13 cellular contexts compared by ENCODE assay signal in the genomic region with DNA sequence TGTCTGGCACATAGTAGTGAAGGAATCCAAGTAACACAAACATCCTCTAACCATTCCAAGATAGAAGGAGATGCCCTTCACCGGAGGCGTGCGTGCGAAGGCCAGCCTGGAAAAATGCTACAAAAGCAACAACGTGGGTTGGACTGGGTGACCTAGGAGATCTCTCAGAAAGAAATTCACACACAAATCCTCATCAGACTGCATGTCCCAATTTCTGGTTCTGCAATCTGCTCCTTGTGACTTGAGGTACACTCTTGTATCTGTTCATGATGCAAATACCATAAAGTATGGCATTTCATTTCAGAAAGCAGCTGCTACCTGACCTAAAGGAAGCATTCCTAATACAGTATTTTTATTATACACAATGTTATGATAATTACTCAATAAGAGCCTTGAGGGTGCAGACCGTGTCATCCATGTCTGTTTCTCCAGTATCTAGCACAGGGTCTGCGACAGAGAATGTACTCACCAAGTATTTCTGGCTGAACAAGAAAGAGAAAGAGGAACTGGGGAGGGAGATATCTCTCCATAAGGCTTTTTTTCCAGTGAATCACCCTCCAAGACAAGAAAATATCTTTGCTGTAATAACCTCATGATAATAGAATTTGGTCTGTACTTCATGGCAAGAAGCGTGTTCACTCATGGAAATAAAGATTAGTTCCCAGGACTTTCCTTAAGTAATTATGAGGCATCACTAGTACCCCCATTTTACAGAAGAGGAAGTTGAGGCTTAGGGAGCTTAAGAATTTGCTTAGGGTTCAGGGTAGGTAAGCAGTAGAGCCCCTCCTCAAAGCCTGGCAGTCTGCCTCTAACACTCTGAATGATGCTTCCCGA.
DNase-seq lines count a peak whose midpoint lies in the region; ATAC-seq and TF ChIP-seq lines count a peak whose summit lies in the region.
"Had no signal": no experiment of that assay in that cellular context is flagged by ENCODE, and none has a peak within 500 bp of the region (broad histone marks: within the 10 kb centered on the region; RNA-seq: fewer than 3 reads in every experiment).

No MANE protein-coding gene starts in this region.

- H3K27ac ChIP-seq in right cardiac atrium (ENCODE audit: low read length): peak overlapping the region; percentile 43
- H3K27ac ChIP-seq in upper lobe of right lung: peak overlapping the region; percentile 24
- H3K27ac ChIP-seq: PC-9 had no signal

- intact Hi-C loops in right cardiac atrium (cut with DNase I): no loop called here
- intact Hi-C loops in Right ventricle myocardium superior (cut with DNase I): no loop called here
- intact Hi-C loops in upper lobe of right lung (cut with DNase I): no loop called here

- H3K9me3 ChIP-seq in right cardiac atrium (ENCODE audit: control insufficient read depth, low read length) (no peaks in the 10 kb centered on the region), upper lobe of right lung (no peaks in the 10 kb centered on the region)
- H3K9me3 ChIP-seq: HAP-1 had no signal

- ATAC-seq in right cardiac atrium (peak in 1 of 2 donors; percentile 48), Right ventricle myocardium superior (ENCODE audit: poor library complexity) (no peak), upper lobe of right lung (peak; percentile 15), HG03342 (IDR thresholded peaks at IDR 0.05; ENCODE audit: unreplicated experiment) (no peak)

- H3K36me3 ChIP-seq in upper lobe of right lung: peaks cover 20% of the 10 kb centered on the region

- no peak for TF ChIP-seq CTCF in upper lobe of right lung (IDR thresholded peaks at IDR 0.05)

- H3K27me3 ChIP-seq in right cardiac atrium (ENCODE audit: control insufficient read depth, insufficient read depth): no peaks in the 10 kb centered on the region
- no peaks in the 10 kb centered on the region for H3K27me3 ChIP-seq in upper lobe of right lung

- DNase-seq in right cardiac atrium: no peak
- DNase-seq in Right ventricle myocardium superior: no peak
- peak; percentile 69 for DNase-seq in astrocyte of the hippocampus (ENCODE audit: low read depth, low spot score)
- peak; percentile 88 for DNase-seq in kidney glomerular epithelial cell (lab: John Stamatoyannopoulos, UW)
- no peak for DNase-seq in upper lobe of right lung
- DNase-seq in ecto neural progenitor cell (ENCODE audit: low spot score): no peak
- DNase-seq in stimulated activated CD4-positive, alpha-beta T cell treated with anti-CD3 and anti-CD28 coated beads, Interleukin-4, amount 100 ng/mL, for 4 hours: no peak
- DNase-seq: activated CD8-positive, alpha-beta memory T cell treated with anti-CD3 and anti-CD28 coated beads, Interleukin-2, amount 50 U/mL, for 4 hours; DMS53; NCI-H2171 had no signal

- 73% methylated on average over 9 of the region's 9 CpGs for WGBS in right cardiac atrium

- H3K4me3 ChIP-seq in right cardiac atrium (ENCODE audit: low read length): no peak overlapping the region
- no peak overlapping the region for H3K4me3 ChIP-seq in upper lobe of right lung
- H3K4me3 ChIP-seq: HAP-1, PC-9 had no signal

- H3K4me1 ChIP-seq in right cardiac atrium (ENCODE audit: control insufficient read depth, insufficient read depth, low read length) (peaks cover 5% of the 10 kb centered on the region), upper lobe of right lung (peaks cover 19% of the 10 kb centered on the region)
- H3K4me1 ChIP-seq: HAP-1 had no signal

Comparison
In these comparisons a context has a peak if more than half of its experiments do, and no peak if none do; other contexts are left out.
1. DNase-seq: peak in astrocyte of the hippocampus (single experiment) and kidney glomerular epithelial cell (single experiment); none in right cardiac atrium (0 of 3), Right ventricle myocardium superior (single experiment), upper lobe of right lung (single experiment), ecto neural progenitor cell (single experiment) and stimulated activated CD4-positive, alpha-beta T cell treated with anti-CD3 and anti-CD28 coated beads, Interleukin-4, amount 100 ng/mL, for 4 hours (0 of 2).